In the genomic region with DNA sequence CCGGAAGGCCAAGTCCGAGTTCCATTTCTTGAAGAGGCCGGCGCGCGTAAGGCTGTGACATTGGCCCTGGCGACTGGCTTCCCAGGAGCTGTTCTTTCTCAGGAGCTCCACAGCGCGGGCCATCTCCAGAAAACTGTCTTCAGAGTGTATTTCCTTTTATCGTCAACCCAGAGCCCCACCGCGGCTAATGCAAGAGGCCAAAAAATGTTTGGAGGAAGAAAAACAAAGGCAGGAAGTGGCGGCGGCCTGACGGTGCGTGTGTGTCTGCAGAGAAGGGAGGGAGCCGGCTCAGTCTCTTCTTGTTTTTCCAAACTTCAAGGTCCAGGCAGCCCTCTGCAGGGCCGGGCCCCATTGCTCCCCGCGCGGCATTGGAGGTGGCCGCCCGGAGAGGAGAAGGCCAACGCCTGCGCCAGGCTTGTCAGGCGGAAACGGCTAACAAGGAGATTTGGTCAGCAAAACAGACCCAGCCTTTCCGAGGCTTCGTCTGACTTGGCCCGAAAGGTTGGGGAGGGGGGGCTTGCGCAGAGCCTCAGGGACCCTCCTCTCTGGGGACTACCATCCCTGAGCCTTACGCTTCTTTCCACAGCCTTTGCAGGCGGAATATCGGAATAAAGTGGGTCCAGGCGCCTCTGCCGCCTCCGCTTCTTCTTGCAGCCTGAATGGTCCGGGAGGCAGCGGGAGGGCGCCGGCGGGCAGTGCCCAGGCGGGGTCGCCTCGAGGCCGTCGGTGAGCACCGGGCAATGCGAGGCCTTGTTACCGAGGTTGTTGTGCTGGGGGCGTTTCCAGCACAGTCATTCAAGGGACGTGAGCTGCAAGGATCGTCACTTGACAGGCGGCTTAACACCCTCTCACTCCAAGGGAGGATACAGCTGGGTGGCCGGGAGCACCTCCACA, we compare ENCODE assay signal across 8 cellular contexts. TPM values are rescaled to one million over a fixed set of nuclear protein-coding genes. Genes with fewer than 3 reads are reported as not detected.
DNase-seq lines count a peak whose midpoint lies in the region; ATAC-seq, FAIRE-seq and TF ChIP-seq lines count a peak whose summit lies in the region.

No MANE protein-coding gene starts in this region.

- peak overlapping the region; percentile 63 for H3K27ac Mint-ChIP-seq in T-helper 17 cell

- H3K9me3 ChIP-seq in T-helper 17 cell (ENCODE audit: control insufficient read depth, low read length, poor library complexity, severe bottlenecking) = peaks cover 3% of the 10 kb centered on the region
- no peaks in the 10 kb centered on the region for H3K9me3 ChIP-seq in prostate gland

- intact Hi-C loops in prostate gland (cut with DNase I) = no loop called here

- H3K36me3 Mint-ChIP-seq in T-helper 17 cell (ENCODE audit: low read depth) = peaks cover 4% of the 10 kb centered on the region

- H3K36me3 ChIP-seq in prostate gland = no peaks in the 10 kb centered on the region

- no peak for FAIRE-seq in H54 (lab: Jason Lieb, UNC)

- H3K27me3 Mint-ChIP-seq in T-helper 17 cell = peaks cover 90% of the 10 kb centered on the region

- ATAC-seq in T-helper 17 cell (peak; percentile 32), HG03460 (IDR thresholded peaks at IDR 0.05; ENCODE audit: unreplicated experiment) (no peak)

- TF ChIP-seq CTCF in fibroblast of the aortic adventitia (IDR thresholded peaks at IDR 0.05; ENCODE audit: insufficient read depth, low read length) = no peak
- TF ChIP-seq CTCF in prostate gland (IDR thresholded peaks at IDR 0.05) = no peak

- H3K4me3 ChIP-seq in fibroblast of the aortic adventitia (ENCODE audit: low read depth, low read length) (no peak overlapping the region), prostate gland (peak overlapping the region; percentile 35 to 90)

- H3K4me1 Mint-ChIP-seq in T-helper 17 cell = peaks cover 33% of the 10 kb centered on the region

- H3K27ac ChIP-seq in prostate gland = peak overlapping the region; percentile 96 to 97

- whole genome bisulfite sequencing in prostate gland = 10% methylated on average over 55 of the region's 55 CpGs

- H3K4me3 Mint-ChIP-seq in T-helper 17 cell = peak overlapping the region; percentile 85

- TF ChIP-seq POLR2A in prostate gland (IDR thresholded peaks at IDR 0.05) (peak; percentile 54), H54 (IDR thresholded peaks at IDR 0.05; ENCODE audit: low read depth, low read length) (no peak)

- no peaks in the 10 kb centered on the region for H3K27me3 ChIP-seq in prostate gland (replicated peaks; ENCODE audit: insufficient read depth)

- H3K4me1 ChIP-seq in prostate gland (replicated peaks) = peaks cover 16% of the 10 kb centered on the region

- DNase-seq in GF-D8 (lab: John Stamatoyannopoulos, UW) (peak; percentile 83), T-helper 17 cell (peak in 1 of 3 donors; percentile 7), fibroblast of the aortic adventitia (ENCODE audit: low read depth) (peak; percentile 28), prostate gland (ENCODE audit: low spot score) (peak; percentile 71), NCI-H128 (lab: John Stamatoyannopoulos, UW; ENCODE audit: unreplicated experiment) (no peak), H54 (ENCODE audit: insufficient read length, low spot score) (no peak)
- DNase-seq in NK-92 treated with Interleukin-12 subunit alpha and Interleukin-12 subunit beta, amount 100 ng/mL, for 24 hours (lab: John Stamatoyannopoulos, UW) = no peak

RNA-seq across cellular contexts. Expression of a gene that starts 3.9 kb away (rescaled TPM):
- not detected for total RNA-seq in T-helper 17 cell
- total RNA-seq in fibroblast of the aortic adventitia (ENCODE audit: low replicate concordance) = not detected in 2 replicates
- 1 to 10 TPM; 8.5 to 9.8 TPM for total RNA-seq in prostate gland

RNA-seq across cellular contexts. Expression of a gene that starts 11.0 kb away (rescaled TPM):
- total RNA-seq in T-helper 17 cell (not detected), fibroblast of the aortic adventitia (ENCODE audit: low replicate concordance) (not detected in 2 replicates), prostate gland (10 to 100 TPM; 19.1 to 50.4 TPM)

RNA-seq across cellular contexts. Expression of a gene that starts 14.8 kb away (rescaled TPM):
- total RNA-seq in T-helper 17 cell = not detected
- 0.08 TPM in 1 of 2 replicates, not detected in the other for total RNA-seq in fibroblast of the aortic adventitia (ENCODE audit: low replicate concordance)
- 10 to 100 TPM; 25.8 to 65.6 TPM for total RNA-seq in prostate gland

RNA-seq across cellular contexts. Expression of a gene that starts 23.6 kb away (rescaled TPM):
- total RNA-seq in T-helper 17 cell (not detected), fibroblast of the aortic adventitia (ENCODE audit: low replicate concordance) (not detected in 2 replicates), prostate gland (10 to 100 TPM; 14.7 to 57.0 TPM)

RNA-seq across cellular contexts. Expression of a gene that starts 32.4 kb away (rescaled TPM):
- total RNA-seq in T-helper 17 cell = not detected
- not detected in 2 replicates for total RNA-seq in fibroblast of the aortic adventitia (ENCODE audit: low replicate concordance)
- total RNA-seq in prostate gland = 1 to 10 TPM; 2.2 to 4.6 TPM

Comparison
In these comparisons a context has a peak if more than half of its experiments do, and no peak if none do; other contexts are left out.
1. DNase-seq: peak in GF-D8 (single experiment), fibroblast of the aortic adventitia (single experiment) and prostate gland (single experiment); none in NCI-H128 (single experiment), H54 (single experiment) and NK-92 treated with Interleukin-12 subunit alpha and Interleukin-12 subunit beta, amount 100 ng/mL, for 24 hours (single experiment).
2. RNA of a gene that starts 11.0 kb away (total RNA-seq): 19.1 to 50.4 TPM in prostate gland; not detected in T-helper 17 cell and not detected in fibroblast of the aortic adventitia; every median in the first group is over 10 times any median in the second.
3. RNA of a gene that starts 14.8 kb away (total RNA-seq): 25.8 to 65.6 TPM in prostate gland; not detected in T-helper 17 cell and 0.08 TPM in fibroblast of the aortic adventitia; every median in the first group is over 10 times any median in the second.